ENCODE assay signal across 17 cellular contexts in genomic region chr18:45342166-45342565, GRCh38.
DNase-seq lines count a peak whose midpoint lies in the region; ATAC-seq and TF ChIP-seq lines count a peak whose summit lies in the region.
"Had no signal": no experiment of that assay in that cellular context is flagged by ENCODE, and none has a peak within 500 bp of the region (broad histone marks: within the 10 kb centered on the region; RNA-seq: fewer than 3 reads in every experiment).

No MANE protein-coding gene starts in this region.

- WGBS in endodermal cell (ENCODE audit: insufficient coverage in 1 of 2, insufficient read length in 1 of 2), 2 experiments = 48 to 53% methylated on average over 3 of the region's 3 CpGs
- 11% methylated on average over 3 of the region's 3 CpGs for WGBS in smooth muscle cell (ENCODE audit: low lambda C conversion rate)
- 51 to 62% (median 51%) methylated on average over 3 of the region's 3 CpGs for WGBS in psoas muscle, 3 donors

- H3K27me3 ChIP-seq in endodermal cell (ENCODE audit: control insufficient read depth, insufficient read depth, low read length, poor library complexity, severe bottlenecking) (no peaks in the 10 kb centered on the region), smooth muscle cell (ENCODE audit: low read depth) (no peaks in the 10 kb centered on the region), psoas muscle (ENCODE audit: insufficient read depth in 3 of 3, low read length in 2 of 3) (no peaks in the 10 kb centered on the region)
- H3K27me3 ChIP-seq: BE2C had no signal

- H3K27me3 Mint-ChIP-seq in endodermal cell (ENCODE audit: insufficient read depth) = no peaks in the 10 kb centered on the region
- no peaks in the 10 kb centered on the region for H3K27me3 Mint-ChIP-seq in nephron (ENCODE audit: low read depth)

- H3K4me3 ChIP-seq in endodermal cell (ENCODE audit: low read length) (peak overlapping the region; percentile 15), smooth muscle cell (no peak overlapping the region), psoas muscle (no peak overlapping the region)
- H3K4me3 ChIP-seq: A549 had no signal

- intact Hi-C loops in psoas muscle (cut with DNase I) = no loop called here

- no peaks in the 10 kb centered on the region for H3K36me3 ChIP-seq in endodermal cell (ENCODE audit: control insufficient read depth, insufficient read depth, low read length)
- H3K36me3 ChIP-seq in smooth muscle cell (ENCODE audit: low read depth) = no peaks in the 10 kb centered on the region
- H3K36me3 ChIP-seq in psoas muscle (ENCODE audit: insufficient read depth in 1 of 2, low read depth in 1 of 2) = no peaks in the 10 kb centered on the region
- H3K36me3 ChIP-seq: BE2C had no signal

- no peaks in the 10 kb centered on the region for H4K20me1 ChIP-seq in smooth muscle cell (ENCODE audit: low read depth)

- H3K4me1 ChIP-seq in endodermal cell (ENCODE audit: control insufficient read depth, insufficient read depth, low read length) (peaks cover 14% of the 10 kb centered on the region), smooth muscle cell (ENCODE audit: low read depth) (no peaks in the 10 kb centered on the region), psoas muscle (peaks cover 26% of the 10 kb centered on the region)
- H3K4me1 ChIP-seq: A549, BE2C had no signal

- peak overlapping the region; percentile 78 for H2AFZ ChIP-seq in smooth muscle cell (ENCODE audit: low read depth)

- H3K4me2 ChIP-seq in smooth muscle cell = peak overlapping the region; percentile 13
- H3K4me2 ChIP-seq: A549 had no signal

- H3K9me3 ChIP-seq in endodermal cell (ENCODE audit: control insufficient read depth, low read length) (peaks cover 4% of the 10 kb centered on the region), smooth muscle cell (replicated peaks; ENCODE audit: low read depth) (no peaks in the 10 kb centered on the region), psoas muscle (no peaks in the 10 kb centered on the region)
- H3K9me3 ChIP-seq: A549, BE2C had no signal

- H3K9ac ChIP-seq in endodermal cell (ENCODE audit: extremely low read depth, low read length, poor library complexity, severe bottlenecking) = no peak overlapping the region
- no peak overlapping the region for H3K9ac ChIP-seq in smooth muscle cell (ENCODE audit: low read depth)

- H3K4me3 Mint-ChIP-seq in endodermal cell (no peak overlapping the region), nephron (no peak overlapping the region)
- H3K4me3 Mint-ChIP-seq: CD4-positive, alpha-beta memory T cell; HFFc6 had no signal

- DNase-seq in SK-N-DZ (ENCODE audit: low spot score) (peak; percentile 52), endodermal cell (peak; percentile 50), smooth muscle cell (lab: John Stamatoyannopoulos, UW; ENCODE audit: unreplicated experiment) (no peak), iPS-NIHi11 (ENCODE audit: low spot score) (no peak), EL (no peak), psoas muscle (no peak)
- DNase-seq: BE2C; CD4-positive, alpha-beta memory T cell; DMS153; DND-41; GF-D8; HCEC 1CT; HFFc6 had no signal

- no peaks in the 10 kb centered on the region for H3F3A ChIP-seq in smooth muscle cell (ENCODE audit: low read depth)

- no peaks in the 10 kb centered on the region for H3K79me2 ChIP-seq in smooth muscle cell (ENCODE audit: low read depth)

- no peaks in the 10 kb centered on the region for H3K36me3 Mint-ChIP-seq in endodermal cell (ENCODE audit: low read depth)
- no peaks in the 10 kb centered on the region for H3K36me3 Mint-ChIP-seq in nephron (ENCODE audit: low read depth)
- H3K36me3 Mint-ChIP-seq: CD4-positive, alpha-beta memory T cell had no signal

- TF ChIP-seq CTCF in endodermal cell (conservative IDR thresholded peaks at IDR 0.05) (no peak), nephron (IDR thresholded peaks at IDR 0.05; ENCODE audit: unreplicated experiment in 3 of 3) (no peak), smooth muscle cell (IDR thresholded peaks at IDR 0.05; ENCODE audit: borderline replicate concordance, insufficient read depth, poor library complexity, severe bottlenecking) (no peak), psoas muscle (IDR thresholded peaks at IDR 0.05) (no peak)

- H3K9me3 Mint-ChIP-seq in endodermal cell = peaks cover 10% of the 10 kb centered on the region
- no peaks in the 10 kb centered on the region for H3K9me3 Mint-ChIP-seq in nephron
- H3K9me3 Mint-ChIP-seq: HFFc6 had no signal

- peaks cover 41% of the 10 kb centered on the region for H3K4me1 Mint-ChIP-seq in endodermal cell
- H3K4me1 Mint-ChIP-seq in nephron = peaks cover 14% of the 10 kb centered on the region
- H3K4me1 Mint-ChIP-seq: CD4-positive, alpha-beta memory T cell had no signal

- H3K27ac ChIP-seq in endodermal cell (ENCODE audit: low read depth, low read length) (no peak overlapping the region), smooth muscle cell (ENCODE audit: low read depth) (no peak overlapping the region), psoas muscle (no peak overlapping the region)
- H3K27ac ChIP-seq: A549, C4-2B had no signal

- no peak for ATAC-seq in psoas muscle
- ATAC-seq: A549, HepG2 had no signal

- no peak overlapping the region for H3K27ac Mint-ChIP-seq in endodermal cell
- H3K27ac Mint-ChIP-seq in nephron = peak overlapping the region; percentile 15 to 59 (median 17)
- H3K27ac Mint-ChIP-seq: CD4-positive, alpha-beta memory T cell; HFFc6 had no signal

Comparison
In these comparisons a context has a peak if more than half of its experiments do, and no peak if none do; other contexts are left out.
1. DNase-seq: peak in SK-N-DZ (single experiment) and endodermal cell (single experiment); none in smooth muscle cell (single experiment), iPS-NIHi11 (single experiment), EL (single experiment) and psoas muscle (0 of 2).